1 cellular context compared by ENCODE assay signal in genomic region chr11:1874406-1875092, GRCh38.
TF ChIP-seq lines count a peak whose summit lies in the region.

No MANE protein-coding gene starts in this region.

TF ChIP-seq in H1, 55 proteins besides CTCF, POLR2A, EP300 and RAD21:
- TF ChIP-seq TEAD4 (IDR thresholded peaks at IDR 0.05; ENCODE audit: low read depth, low read length) (no peak), JUN (IDR thresholded peaks at IDR 0.05; ENCODE audit: low read depth, low read length) (no peak), SP4 (IDR thresholded peaks at IDR 0.05; ENCODE audit: low read length) (no peak), GABPA (IDR thresholded peaks at IDR 0.05; ENCODE audit: borderline replicate concordance, insufficient read depth, low read length) (no peak), SRF (IDR thresholded peaks at IDR 0.05; ENCODE audit: low read depth, low read length) (no peak), NANOG (IDR thresholded peaks at IDR 0.05; ENCODE audit: insufficient read depth, low read depth, low read length, poor library complexity, severe bottlenecking) (no peak), TAF1 (IDR thresholded peaks at IDR 0.05; ENCODE audit: low read depth, low read length) (no peak), E2F6 (IDR thresholded peaks at IDR 0.05) (no peak), SIX5 (IDR thresholded peaks at IDR 0.05; ENCODE audit: low read depth, low read length) (no peak)
